In genomic region chr9:127450831-127451680, GRCh38 we compare ENCODE assay signal across 8 cellular contexts.
A peak's percentile ranks its signal among the peaks of the same experiment; 100 is the strongest.
DNase-seq lines count a peak whose midpoint lies in the region; ATAC-seq and FAIRE-seq lines count a peak whose summit lies in the region.

LRSAM1 (plus strand) TSS chr9:127451510; CDS start chr9:127454528, 3,018 bp downstream.
RPL12 (minus strand) TSS chr9:127451406; CDS start chr9:127451317, 89 bp downstream.

- peaks cover 25% of the 10 kb centered on the region for H3K36me3 Mint-ChIP-seq in memory B cell

- peak; percentile 64 for ATAC-seq in GM21360 (IDR thresholded peaks at IDR 0.05; ENCODE audit: unreplicated experiment)
- ATAC-seq in memory B cell (ENCODE audit: low read depth): peak; percentile 77

- H3K9me3 ChIP-seq in effector memory CD4-positive, alpha-beta T cell (ENCODE audit: control insufficient read depth, low read length): no peaks in the 10 kb centered on the region

- peak within 1 kb of the TSS; percentile 84 for H3K27ac ChIP-seq in effector memory CD4-positive, alpha-beta T cell (ENCODE audit: insufficient read depth, low read length, poor library complexity, severe bottlenecking)

- peak within 1 kb of the TSS; percentile 95 for H3K4me3 Mint-ChIP-seq in memory B cell

- H3K9me3 Mint-ChIP-seq in memory B cell: no peaks in the 10 kb centered on the region

- H3K4me1 Mint-ChIP-seq in memory B cell: peaks cover 33% of the 10 kb centered on the region

- H3K27me3 Mint-ChIP-seq in memory B cell: no peaks in the 10 kb centered on the region

- H3K4me1 ChIP-seq in effector memory CD4-positive, alpha-beta T cell (ENCODE audit: control insufficient read depth, insufficient read depth, low read length, poor library complexity, severe bottlenecking): peaks cover 24% of the 10 kb centered on the region

- no peak for FAIRE-seq in HTR-8/SVneo (lab: Jason Lieb, UNC)

- peak within 1 kb of the TSS; percentile 94 for H3K4me3 ChIP-seq in effector memory CD4-positive, alpha-beta T cell (ENCODE audit: insufficient read depth, low read depth, low read length, poor library complexity, severe bottlenecking)

- DNase-seq in COLO829 (ENCODE audit: low spot score): peak; percentile 100
- peak; percentile 91 for DNase-seq in HTR-8/SVneo (ENCODE audit: insufficient read length, low spot score)
- DNase-seq in NOMO-1 treated with DMSO at 0.1 percent for 48 hours (lab: John Stamatoyannopoulos, UW; ENCODE audit: unreplicated experiment): peak; percentile 86
- peak; percentile 95 to 97 for DNase-seq in activated CD8-positive, alpha-beta memory T cell treated with anti-CD3 and anti-CD28 coated beads for 4 hours (ENCODE audit: low read depth in 2 of 2)
- DNase-seq in effector memory CD4-positive, alpha-beta T cell: peak; percentile 93 to 97 (median 97)
- peak; percentile 100 for DNase-seq in memory B cell (ENCODE audit: low spot score in 2 of 2)
- DNase-seq in stimulated activated CD8-positive, alpha-beta memory T cell treated with anti-CD3 and anti-CD28 coated beads, Interleukin-12 subunit alpha, Interleukin-12 subunit beta, amount 100 ng/mL, for 1 hour (ENCODE audit: low read depth): peak; percentile 99

- no peaks in the 10 kb centered on the region for H3K27me3 ChIP-seq in effector memory CD4-positive, alpha-beta T cell (replicated peaks; ENCODE audit: control insufficient read depth, insufficient read depth, low read length, poor library complexity, severe bottlenecking)

- peaks cover 28% of the 10 kb centered on the region for H3K36me3 ChIP-seq in effector memory CD4-positive, alpha-beta T cell (ENCODE audit: control insufficient read depth, insufficient read depth, low read length)

- H3K27ac Mint-ChIP-seq in memory B cell: peak within 1 kb of the TSS; percentile 93

Comparison
In these comparisons a context has a peak if more than half of its experiments do, and no peak if none do; other contexts are left out.
1. Peak in every context shown above with its lines: DNase-seq, ATAC-seq, H3K4me3 ChIP-seq and H3K27ac ChIP-seq.